In the genomic region with DNA sequence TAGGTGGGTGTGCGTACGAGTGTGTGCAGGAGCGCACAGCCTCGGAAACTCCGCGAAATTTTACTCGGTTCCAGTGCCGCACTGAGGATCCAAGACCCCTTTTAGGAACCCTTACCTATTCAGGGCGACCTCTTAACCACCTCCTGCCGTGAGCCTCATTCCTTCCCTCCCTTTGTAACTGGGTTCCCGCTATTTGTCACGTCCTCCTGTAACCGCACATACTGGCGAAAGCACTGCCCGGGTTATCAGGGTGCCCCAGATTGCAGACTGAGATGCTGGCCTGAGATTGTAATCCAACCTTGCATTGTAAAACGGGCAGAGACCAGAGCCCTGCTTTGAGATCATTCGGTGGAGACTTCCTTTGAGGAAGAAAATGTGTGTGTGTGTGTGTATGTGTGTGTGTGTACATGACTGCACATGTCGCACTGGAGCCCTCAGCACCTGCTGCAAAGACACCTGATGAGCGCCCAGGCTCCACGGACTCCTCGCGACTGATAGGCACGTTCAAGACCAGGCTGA, we compare ENCODE assay signal across 8 cellular contexts.
A peak's percentile ranks its signal among the peaks of the same experiment; 100 is the strongest.
DNase-seq lines count a peak whose midpoint lies in the region; ATAC-seq, FAIRE-seq and TF ChIP-seq lines count a peak whose summit lies in the region.

No MANE protein-coding gene starts in this region.

- DNase-seq in AG09309 (ENCODE audit: low read depth): no peak
- DNase-seq in Peyer's patch: peak; percentile 62 to 80 (median 71)
- no peak for DNase-seq in GM12878 (ENCODE audit: low read depth, low spot score)
- peak in 1 of 3 donors; percentile 30 for DNase-seq in immature natural killer cell
- DNase-seq in stimulated activated CD4-positive, alpha-beta T cell treated with anti-CD3 and anti-CD28 coated beads, Interleukin-2, amount 100 ng/mL, for 24 hours: peak; percentile 47 to 53
- DNase-seq in NCI-H128 (lab: John Stamatoyannopoulos, UW; ENCODE audit: unreplicated experiment): no peak

- H3K4me3 Mint-ChIP-seq in immature natural killer cell: peak overlapping the region; percentile 97 to 100 (median 99)

- TF ChIP-seq CTCF in AG09309 (IDR thresholded peaks at IDR 0.05; ENCODE audit: control insufficient read depth, insufficient read depth, low read depth, low read length, missing control alignments) (no peak), Peyer's patch (IDR thresholded peaks at IDR 0.05) (no peak), GM12878 (IDR thresholded peaks at IDR 0.05 in 2 of 3, conservative IDR thresholded peaks at IDR 0.05 in 1 of 3; ENCODE audit: control insufficient read depth in 2 of 3, extremely low read depth in 1 of 3, insufficient read depth in 1 of 3, low read depth in 3 of 3, low read length in 3 of 3) (no peak)

- peak overlapping the region; percentile 92 for H3K4me2 ChIP-seq in GM12878 (ENCODE audit: control insufficient read depth, insufficient read depth)

- 0 out of 2 replicates have a peak, but pooled peaks have one; percentile 0 for TF ChIP-seq RAD21 in GM12878 (IDR thresholded peaks at IDR 0.05; ENCODE audit: insufficient read depth, low read depth, low read length)

- H3K27ac ChIP-seq in Peyer's patch (peak overlapping the region; percentile 88 to 97 (median 94)), GM12878 (ENCODE audit: control insufficient read depth, insufficient read depth) (peak overlapping the region; percentile 90)

- H3K4me1 ChIP-seq in Peyer's patch: peaks cover 0 to 17% (median 1%) of the 10 kb centered on the region in 4 donors
- H3K4me1 ChIP-seq in GM12878 (ENCODE audit: control insufficient read depth, insufficient read depth, low read length): peaks cover 24% of the 10 kb centered on the region

- no peaks in the 10 kb centered on the region for H3K9me3 Mint-ChIP-seq in immature natural killer cell

- POLR2A ChIA-PET in GM12878 (lab: Charles Lee): interaction anchor here (0.6 to 7.4 kb wide), 13 partner anchors 8 to 198 kb away, joined by 3 to 57 read pairs (median 7); partner anchors contain the start of gene DMXL1

- H3K4me1 Mint-ChIP-seq in immature natural killer cell: peaks cover 60 to 73% of the 10 kb centered on the region in 2 donors

- peaks cover 59% of the 10 kb centered on the region for H3K79me2 ChIP-seq in GM12878 (ENCODE audit: control insufficient read depth, insufficient read depth, low read length)

- H3K9ac ChIP-seq in GM12878 (ENCODE audit: control insufficient read depth, insufficient read depth, low read length): peak overlapping the region; percentile 92

- TF ChIP-seq POLR2A in Peyer's patch (IDR thresholded peaks at IDR 0.05) (no peak), GM12878 (IDR thresholded peaks at IDR 0.05; ENCODE audit: low read depth, low read length) (no peak)

- SMC1A ChIA-PET in GM12878 (lab: Charles Lee; ENCODE audit: uncharacterized antibody, unreplicated experiment): interaction anchor here (0.8 to 14.5 kb wide), 13 partner anchors 10 to 281 kb away, joined by 3 to 181 read pairs (median 7); partner anchors contain the start of gene DTWD2

- no TSS peak for BruUV-seq in GM12878 (replicated peaks; lab: Mats Ljungman, UMichigan)

- H3K4me3 ChIP-seq in AG09309 (ENCODE audit: control insufficient read depth, low read depth, low read length) (peak overlapping the region; percentile 74), Peyer's patch (peak overlapping the region; percentile 69 to 84 (median 79)), GM12878 (peak overlapping the region; percentile 99)

- RAD21 ChIA-PET in GM12878 (lab: Charles Lee; ENCODE audit: unreplicated experiment): interaction anchor here (0.8 to 5.0 kb wide), 22 partner anchors 9 to 247 kb away, joined by 3 to 46 read pairs (median 7); no protein-coding TSS in a partner anchor

- no peak for FAIRE-seq in GM12878 (lab: Jason Lieb, UNC)

- no peaks in the 10 kb centered on the region for H3K36me3 Mint-ChIP-seq in immature natural killer cell

- CTCF ChIA-PET in GM12878 (lab: Yijun Ruan, JAX): interaction anchor here (0.7 to 2.9 kb wide), 14 partner anchors 11 to 281 kb away, joined by 3 to 18 read pairs (median 6); partner anchors contain the start of gene DTWD2

- ATAC-seq in GM18861 (IDR thresholded peaks at IDR 0.05; ENCODE audit: unreplicated experiment) (peak; percentile 1), HG03135 (IDR thresholded peaks at IDR 0.05; ENCODE audit: unreplicated experiment) (peak; percentile 5), GM12878 (peak; percentile 25)

- H3K27me3 ChIP-seq in Peyer's patch (no peaks in the 10 kb centered on the region), GM12878 (replicated peaks in 1 of 2; ENCODE audit: control insufficient read depth in 2 of 2, insufficient read depth in 2 of 2, low read length in 1 of 2) (no peaks in the 10 kb centered on the region)

- TF ChIP-seq EP300 in GM12878 (IDR thresholded peaks at IDR 0.05; ENCODE audit: borderline replicate concordance in 1 of 2, control insufficient read depth in 1 of 2, low read depth in 2 of 2, low read length in 2 of 2): no peak

- under 1% methylated on average over 23 of the region's 23 CpGs for WGBS in GM12878 (ENCODE audit: insufficient coverage, insufficient replicate concordance, low lambda C conversion rate, missing lambda C conversion rate)

- H3K27me3 Mint-ChIP-seq in immature natural killer cell (ENCODE audit: low read depth in 3 of 3): peaks cover 5 to 19% (median 7%) of the 10 kb centered on the region in 3 donors

- peak overlapping the region; percentile 75 for H2AFZ ChIP-seq in GM12878 (ENCODE audit: control insufficient read depth, low read depth, low read length)

- no peaks in the 10 kb centered on the region for H3K36me3 ChIP-seq in Peyer's patch
- no peaks in the 10 kb centered on the region for H3K36me3 ChIP-seq in GM12878 (ENCODE audit: control insufficient read depth in 2 of 2, insufficient read depth in 2 of 2, low read length in 1 of 2)

- no peaks in the 10 kb centered on the region for H4K20me1 ChIP-seq in GM12878 (ENCODE audit: control insufficient read depth, insufficient read depth)

- H3K9me3 ChIP-seq in Peyer's patch: no peaks in the 10 kb centered on the region
- no peaks in the 10 kb centered on the region; the same call in 2 of the 3 replicates for H3K9me3 ChIP-seq in GM12878 (replicated peaks; ENCODE audit: control insufficient read depth, insufficient read depth, low read length)

- intact Hi-C loops in GM12878 (cut with micrococcal nuclease; ENCODE audit: unreplicated experiment): loop anchor here (2.0 to 10.0 kb wide), 6 partner anchors 20 to 476 kb away; no protein-coding TSS in a partner anchor

- H3K27ac Mint-ChIP-seq in immature natural killer cell: peak overlapping the region; percentile 89 to 96 (median 94)

- in situ Hi-C loops in GM12878 (cut with MboI): no loop called here

TF ChIP-seq in GM12878, 131 proteins besides CTCF, POLR2A, EP300 and RAD21 (continues in another document):
- 0 out of 2 replicates have a peak, but pooled peaks have one; percentile 28 for TF ChIP-seq SMARCA5 (IDR thresholded peaks at IDR 0.05)
- peak; percentile 23; the same call in 1 of the 2 replicates for TF ChIP-seq MLLT1 (IDR thresholded peaks at IDR 0.05)
- peak in 1 of 2 experiments; percentile 22; a peak in 2 of 4 replicates for TF ChIP-seq IKZF2 (IDR thresholded peaks at IDR 0.05)
- TF ChIP-seq ASH2L (IDR thresholded peaks at IDR 0.05; ENCODE audit: borderline replicate concordance, low read depth): 0 out of 2 replicates have a peak, but pooled peaks have one; percentile 5
- no peak for TF ChIP-seq E2F4 (IDR thresholded peaks at IDR 0.05; ENCODE audit: low read depth, low read length)
- peak; percentile 34; the same call in 1 of the 2 replicates for TF ChIP-seq NKRF (conservative IDR thresholded peaks at IDR 0.05)
- 0 out of 2 replicates have a peak, but pooled peaks have one; percentile 3 for TF ChIP-seq BCL11A (IDR thresholded peaks at IDR 0.05; ENCODE audit: low read depth, low read length)
- no peak for TF ChIP-seq KLF5 (IDR thresholded peaks at IDR 0.05; ENCODE audit: partially characterized antibody)
- 0 out of 2 replicates have a peak, but pooled peaks have one; percentile 18 for TF ChIP-seq DPF2 (IDR thresholded peaks at IDR 0.05)
- TF ChIP-seq ATF7 (IDR thresholded peaks at IDR 0.05; ENCODE audit: low read depth): peak; percentile 19; the same call in 1 of the 2 replicates
- 0 out of 2 replicates have a peak, but pooled peaks have one; percentile 15 for TF ChIP-seq PML (IDR thresholded peaks at IDR 0.05; ENCODE audit: low read length)

Comparison
In these comparisons a context has a peak if more than half of its experiments do, and no peak if none do; other contexts are left out.
1. DNase-seq: peak in Peyer's patch (3 of 3) and stimulated activated CD4-positive, alpha-beta T cell treated with anti-CD3 and anti-CD28 coated beads, Interleukin-2, amount 100 ng/mL, for 24 hours (2 of 2); none in AG09309 (single experiment), GM12878 (single experiment) and NCI-H128 (single experiment).
2. Peak in every context shown above with its lines, with median percentiles within 50 percentile points of each other: H3K4me3 ChIP-seq and ATAC-seq.